28 cellular contexts compared by ENCODE assay signal in genomic region chr10:69835233-69835632, GRCh38. TPM values are rescaled to one million over a fixed set of nuclear protein-coding genes. Genes with fewer than 3 reads are reported as not detected.
"Had no signal": no experiment of that assay in that cellular context is flagged by ENCODE, and none has a peak within 500 bp of the region (broad histone marks: within the 10 kb centered on the region; RNA-seq: fewer than 3 reads in every experiment).

No MANE protein-coding gene starts in this region.

- ATAC-seq: foreskin keratinocyte; gastroesophageal sphincter; left lung; naive thymus-derived CD4-positive, alpha-beta T cell; psoas muscle; stimulated activated effector memory CD8-positive, alpha-beta T cell treated with anti-CD3 and anti-CD28 coated beads, Interleukin-12 subunit alpha, Interleukin-12 subunit beta, amount 100 ng/mL, for 72 hours had no signal

- H3K4me1 ChIP-seq: foreskin keratinocyte, left lung, vagina had no signal

- H3K4me2 ChIP-seq: neural progenitor cell had no signal

- H3K36me3 ChIP-seq: esophagus muscularis mucosa, gastroesophageal sphincter, heart right ventricle, left lung, neural progenitor cell, ovary, sigmoid colon, stomach, thyroid gland, vagina had no signal

- H2AFZ ChIP-seq: neural progenitor cell had no signal

- H3K9ac ChIP-seq: neural progenitor cell had no signal

- DNase-seq: effector CD8-positive, alpha-beta T cell; endodermal cell; foreskin keratinocyte; glutamatergic neuron; heart right ventricle; hippocampal formation; left cardiac atrium; left lung; mesendoderm; midbrain; naive thymus-derived CD4-positive, alpha-beta T cell; nucleus accumbens; ovary; psoas muscle; right cardiac atrium; sigmoid colon; stimulated activated CD4-positive, alpha-beta T cell treated with anti-CD3 and anti-CD28 coated beads, Interleukin-2, amount 100 ng/mL, for 24 hours; stimulated activated CD4-positive, alpha-beta T cell treated with anti-CD3 and anti-CD28 coated beads, Interleukin-4, amount 100 ng/mL, for 24 hours; stimulated activated naive CD4-positive, alpha-beta T cell treated with Interleukin-2 at 50 U/mL for 16 hours; stomach; thyroid gland; trophoblast cell had no signal

- H3K27me3 ChIP-seq: esophagus muscularis mucosa, neural progenitor cell, ovary, thyroid gland, vagina had no signal

- H3K9me3 ChIP-seq: esophagus muscularis mucosa, gastroesophageal sphincter, heart right ventricle, left lung, ovary, psoas muscle, sigmoid colon, stomach, thyroid gland, vagina had no signal

- H3K27ac ChIP-seq: epithelial cell of prostate, esophagus muscularis mucosa, foreskin keratinocyte, gastroesophageal sphincter, heart right ventricle, left lung, neural progenitor cell, ovary, psoas muscle, sigmoid colon, stomach, thyroid gland, vagina had no signal

- H3K4me3 ChIP-seq: esophagus muscularis mucosa, gastroesophageal sphincter, heart right ventricle, left lung, neural progenitor cell, ovary, psoas muscle, sigmoid colon, stomach, thyroid gland, vagina had no signal

RNA-seq across cellular contexts. Expression of gene COL13A1, which starts 33.5 kb away (rescaled TPM):
- polyA plus RNA-seq: naive thymus-derived CD4-positive, alpha-beta T cell had no signal
